In the genomic region with DNA sequence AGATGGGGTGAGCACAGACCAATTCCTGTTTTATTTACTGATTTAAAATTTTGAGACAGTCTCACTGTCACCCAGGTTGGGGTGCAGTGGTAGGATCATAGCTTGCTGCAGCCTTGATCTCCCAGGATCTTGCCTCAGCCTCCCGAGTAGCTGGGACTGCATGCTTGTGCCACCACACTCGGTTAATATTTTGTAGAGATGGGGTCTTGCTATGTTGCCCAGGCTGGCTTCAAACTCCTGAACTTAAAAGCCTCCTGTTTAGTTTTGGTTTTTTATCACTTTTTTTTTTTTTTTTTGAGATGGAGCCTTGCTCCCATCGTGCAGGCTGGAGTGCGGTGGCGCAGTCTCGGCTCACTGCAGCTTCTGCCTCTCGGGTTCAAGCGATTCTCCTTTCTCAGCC, we compare ENCODE assay signal across 14 cellular contexts. TPM values are rescaled to one million over a fixed set of nuclear protein-coding genes. Genes with fewer than 3 reads are reported as not detected.
DNase-seq lines count a peak whose midpoint lies in the region; ATAC-seq and TF ChIP-seq lines count a peak whose summit lies in the region.
"Had no signal": no experiment of that assay in that cellular context is flagged by ENCODE, and none has a peak within 500 bp of the region (broad histone marks: within the 10 kb centered on the region; RNA-seq: fewer than 3 reads in every experiment).

No MANE protein-coding gene starts in this region.

- H3K27ac ChIP-seq in RWPE1: peak overlapping the region; percentile 34

- peak; percentile 1 for TF ChIP-seq POLR2A in erythroblast (IDR thresholded peaks at IDR 0.05; ENCODE audit: low read length)

- DNase-seq in activated naive CD8-positive, alpha-beta T cell treated with anti-CD3 and anti-CD28 coated beads for 36 hours: no peak
- DNase-seq in activated naive CD8-positive, alpha-beta T cell treated with anti-CD3 and anti-CD28 coated beads, Interleukin-2, amount 50 U/mL, for 24 hours: no peak
- DNase-seq in RWPE1 (ENCODE audit: low spot score) (no peak), erythroblast (lab: John Stamatoyannopoulos, UW) (no peak), HCEC 1CT (no peak)
- DNase-seq in activated CD4-positive, alpha-beta T cell treated with anti-CD3 and anti-CD28 coated beads for 4 hours: no peak
- DNase-seq: 8988T, KG1, MM.1S, NCI-H2029, NCI-H526 treated with DMSO at 0.1 percent for 48 hours, RPMI8226, SHP77 had no signal

- H3K4me1 Mint-ChIP-seq in activated naive CD8-positive, alpha-beta T cell treated with anti-CD3 and anti-CD28 coated beads for 36 hours: peaks cover 37% of the 10 kb centered on the region
- peaks cover 38% of the 10 kb centered on the region for H3K4me1 Mint-ChIP-seq in activated naive CD8-positive, alpha-beta T cell treated with anti-CD3 and anti-CD28 coated beads, Interleukin-2, amount 50 U/mL, for 24 hours

- H3K27me3 Mint-ChIP-seq in activated naive CD8-positive, alpha-beta T cell treated with anti-CD3 and anti-CD28 coated beads for 36 hours: no peaks in the 10 kb centered on the region
- H3K27me3 Mint-ChIP-seq in activated naive CD8-positive, alpha-beta T cell treated with anti-CD3 and anti-CD28 coated beads, Interleukin-2, amount 50 U/mL, for 24 hours: no peaks in the 10 kb centered on the region

- no peak for ATAC-seq in activated naive CD8-positive, alpha-beta T cell treated with anti-CD3 and anti-CD28 coated beads, Interleukin-2, amount 50 U/mL, for 24 hours

- POLR2A ChIA-PET in RWPE1 (lab: Yijun Ruan, JAX; ENCODE audit: low non-redundant PET): interaction anchor here (0.7 kb wide), 1 partner anchor 11 kb away, joined by 6 read pairs; no protein-coding TSS in a partner anchor

- CTCF ChIA-PET in RWPE1 (lab: Yijun Ruan, JAX): interaction anchor here (0.7 to 1.1 kb wide), 2 partner anchors 12 to 18 kb away, joined by 3 to 6 read pairs; partner anchors contain the start of gene REX1BD

- H3K4me3 Mint-ChIP-seq in activated naive CD8-positive, alpha-beta T cell treated with anti-CD3 and anti-CD28 coated beads for 36 hours: no peak overlapping the region
- H3K4me3 Mint-ChIP-seq in activated naive CD8-positive, alpha-beta T cell treated with anti-CD3 and anti-CD28 coated beads, Interleukin-2, amount 50 U/mL, for 24 hours: no peak overlapping the region

- TF ChIP-seq CTCF in RWPE1 (conservative IDR thresholded peaks at IDR 0.05; ENCODE audit: low read depth): no peak

- H3K36me3 Mint-ChIP-seq in activated naive CD8-positive, alpha-beta T cell treated with anti-CD3 and anti-CD28 coated beads for 36 hours: peaks cover 49% of the 10 kb centered on the region
- peaks cover 59% of the 10 kb centered on the region for H3K36me3 Mint-ChIP-seq in activated naive CD8-positive, alpha-beta T cell treated with anti-CD3 and anti-CD28 coated beads, Interleukin-2, amount 50 U/mL, for 24 hours (ENCODE audit: low read depth)

- H3K9me3 Mint-ChIP-seq in activated naive CD8-positive, alpha-beta T cell treated with anti-CD3 and anti-CD28 coated beads for 36 hours: no peaks in the 10 kb centered on the region
- no peaks in the 10 kb centered on the region for H3K9me3 Mint-ChIP-seq in activated naive CD8-positive, alpha-beta T cell treated with anti-CD3 and anti-CD28 coated beads, Interleukin-2, amount 50 U/mL, for 24 hours

- H3K27ac Mint-ChIP-seq in activated naive CD8-positive, alpha-beta T cell treated with anti-CD3 and anti-CD28 coated beads for 36 hours: peak overlapping the region; percentile 34
- H3K27ac Mint-ChIP-seq in activated naive CD8-positive, alpha-beta T cell treated with anti-CD3 and anti-CD28 coated beads, Interleukin-2, amount 50 U/mL, for 24 hours: no peak overlapping the region

RNA-seq across cellular contexts. Expression of gene UBA52, which starts 4.7 kb away (rescaled TPM):
- 1,000 to 10,000 TPM; 1,816 to 1,826 TPM for total RNA-seq in activated naive CD8-positive, alpha-beta T cell treated with anti-CD3 and anti-CD28 coated beads for 36 hours

RNA-seq across cellular contexts. Expression of gene REX1BD, which starts 12.2 kb away (rescaled TPM):
- total RNA-seq in activated naive CD8-positive, alpha-beta T cell treated with anti-CD3 and anti-CD28 coated beads for 36 hours: 10 to 100 TPM; 71.6 to 74.7 TPM

RNA-seq across cellular contexts. Expression of gene KXD1, which starts 18.7 kb away (rescaled TPM):
- total RNA-seq in activated naive CD8-positive, alpha-beta T cell treated with anti-CD3 and anti-CD28 coated beads for 36 hours: 100 to 1,000 TPM; 116 to 124 TPM

RNA-seq across cellular contexts. Expression of gene CRLF1, which starts 30.2 kb away (rescaled TPM):
- total RNA-seq in activated naive CD8-positive, alpha-beta T cell treated with anti-CD3 and anti-CD28 coated beads for 36 hours: not detected
- total RNA-seq: T-helper 1 cell treated with Interleukin-12 subunit alpha and Interleukin-12 subunit beta and Interleukin-4 antibody, amounts not matched to agents 30 ng/mL and 1 ng/mL, for 36 hours had no signal

RNA-seq across cellular contexts. Expression of gene FKBP8, which starts 33.0 kb away (rescaled TPM):
- 100 to 1,000 TPM; 168 to 170 TPM for total RNA-seq in activated naive CD8-positive, alpha-beta T cell treated with anti-CD3 and anti-CD28 coated beads for 36 hours
